ENCODE assay signal across 8 cellular contexts in the genomic region with DNA sequence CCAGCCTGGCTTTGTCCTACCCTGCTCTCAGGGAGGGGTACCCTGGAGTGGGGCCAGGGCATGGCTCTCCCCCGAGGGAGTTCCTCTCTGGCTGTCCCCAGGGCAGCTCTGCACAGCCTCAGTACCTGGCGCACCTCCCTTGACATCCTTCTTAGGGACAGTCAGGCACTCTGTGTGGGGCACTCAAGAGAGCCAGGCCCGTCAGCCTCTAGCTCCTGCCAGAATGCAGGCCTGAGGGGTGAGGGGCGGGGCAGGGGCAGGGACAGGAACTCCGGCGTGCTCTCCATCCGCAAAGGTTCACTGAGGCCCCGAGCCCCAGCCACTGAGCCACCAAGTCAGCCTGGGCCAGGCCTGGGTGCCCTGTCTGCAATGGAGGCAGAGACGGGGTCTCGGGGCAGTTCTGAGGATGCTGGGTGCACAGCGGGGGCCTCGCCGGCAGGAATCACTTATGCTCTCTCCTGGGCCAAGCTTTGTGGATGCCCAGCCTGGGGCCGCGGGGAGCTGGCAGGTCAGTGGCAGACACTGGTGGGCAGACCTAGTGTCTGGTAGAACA. TPM values are rescaled to one million over a fixed set of nuclear protein-coding genes. Genes with fewer than 3 reads are reported as not detected.
DNase-seq lines count a peak whose midpoint lies in the region; ATAC-seq and TF ChIP-seq lines count a peak whose summit lies in the region.

No MANE protein-coding gene starts in this region.

- H3K4me1 Mint-ChIP-seq in CD8-positive, alpha-beta T cell (ENCODE audit: low read depth) = peaks cover 23% of the 10 kb centered on the region
- H3K4me1 Mint-ChIP-seq in glutamatergic neuron (ENCODE audit: low read depth, unreplicated experiment) = peaks cover 16% of the 10 kb centered on the region

- H3K9me3 Mint-ChIP-seq in CD8-positive, alpha-beta T cell = peaks cover 2% of the 10 kb centered on the region
- H3K9me3 Mint-ChIP-seq in glutamatergic neuron (ENCODE audit: unreplicated experiment) = peaks cover 19% of the 10 kb centered on the region

- H3K36me3 ChIP-seq in CD8-positive, alpha-beta T cell (ENCODE audit: insufficient read depth, low read length) = no peaks in the 10 kb centered on the region

- DNase-seq in CD8-positive, alpha-beta T cell = no peak
- DNase-seq in glutamatergic neuron = no peak
- peak; percentile 40 for DNase-seq in stimulated activated naive CD8-positive, alpha-beta T cell treated with anti-CD3 and anti-CD28 coated beads, Interleukin-15, Interleukin-2, amounts not matched to agents 100 U/mL and 50 U/mL, for 24 hours
- DNase-seq in cortex of kidney (lab: John Stamatoyannopoulos, UW) = no peak
- DNase-seq in activated CD8-positive, alpha-beta memory T cell treated with anti-CD3 and anti-CD28 coated beads, Interleukin-2, amount 50 U/mL, for 48 hours = no peak

- H3K4me3 Mint-ChIP-seq in CD8-positive, alpha-beta T cell = peak overlapping the region; percentile 83
- H3K4me3 Mint-ChIP-seq in glutamatergic neuron (ENCODE audit: unreplicated experiment) = peak overlapping the region; percentile 87

- peak overlapping the region; percentile 72 for H3K27ac ChIP-seq in CD8-positive, alpha-beta T cell (ENCODE audit: low read depth, low read length)

- H3K27ac Mint-ChIP-seq in CD8-positive, alpha-beta T cell = peak overlapping the region; percentile 94
- H3K27ac Mint-ChIP-seq in glutamatergic neuron (ENCODE audit: unreplicated experiment) = peak overlapping the region; percentile 96

- H3K9me3 ChIP-seq in CD8-positive, alpha-beta T cell (ENCODE audit: low read length) = no peaks in the 10 kb centered on the region

- peaks cover 27% of the 10 kb centered on the region for H3K4me1 ChIP-seq in CD8-positive, alpha-beta T cell (ENCODE audit: insufficient read depth, low read length)

- peak; percentile 7 for ATAC-seq in CD8-positive, alpha-beta T cell
- ATAC-seq in GM21515 (IDR thresholded peaks at IDR 0.05; ENCODE audit: unreplicated experiment) (peak; percentile 3), HG03108 (IDR thresholded peaks at IDR 0.05; ENCODE audit: unreplicated experiment) (no peak)
- peak; percentile 29 for ATAC-seq in stimulated activated naive CD8-positive, alpha-beta T cell treated with anti-CD3 and anti-CD28 coated beads, Interleukin-15, Interleukin-2, amounts not matched to agents 100 U/mL and 50 U/mL, for 24 hours

- peaks cover 28% of the 10 kb centered on the region for H3K36me3 Mint-ChIP-seq in CD8-positive, alpha-beta T cell
- peaks cover 8% of the 10 kb centered on the region for H3K36me3 Mint-ChIP-seq in glutamatergic neuron (ENCODE audit: unreplicated experiment)

- intact Hi-C loops in CD8-positive, alpha-beta T cell (cut with DNase I, micrococcal nuclease) = loop anchor here in 1 of 2 experiments (1.0 kb wide), 2 partner anchors 10 to 25 kb away; a partner anchor contains a TSS

- TF ChIP-seq CTCF in CD8-positive, alpha-beta T cell (IDR thresholded peaks at IDR 0.05) = no peak
- no peak for TF ChIP-seq CTCF in glutamatergic neuron (IDR thresholded peaks at IDR 0.05; ENCODE audit: partially characterized antibody, unreplicated experiment)

- H3K27me3 ChIP-seq in CD8-positive, alpha-beta T cell (ENCODE audit: insufficient read depth, low read length) = no peaks in the 10 kb centered on the region

- H3K27me3 Mint-ChIP-seq in CD8-positive, alpha-beta T cell (ENCODE audit: low read depth) = no peaks in the 10 kb centered on the region
- peaks cover 13% of the 10 kb centered on the region for H3K27me3 Mint-ChIP-seq in glutamatergic neuron (ENCODE audit: unreplicated experiment)

- H3K4me3 ChIP-seq in CD8-positive, alpha-beta T cell (ENCODE audit: low read depth, low read length) = peak overlapping the region; percentile 43

- POLR2A ChIA-PET in CD8-positive, alpha-beta T cell (lab: Charles Lee) = interaction anchor here (0.8 to 1.9 kb wide), 3 partner anchors 10 to 96 kb away, joined by 3 to 9 read pairs (median 6); a partner anchor contains a TSS

- CTCF ChIA-PET in CD8-positive, alpha-beta T cell (lab: Charles Lee) = interaction anchor here (0.6 kb wide), 1 partner anchor 185 kb away, joined by 4 read pairs; no protein-coding TSS in a partner anchor

TF ChIP-seq in PFSK-1, 5 proteins besides CTCF, POLR2A, EP300 and RAD21:
- TF ChIP-seq FOXP2 (optimal IDR thresholded peaks at IDR 0.05; ENCODE audit: borderline replicate concordance, extremely low read depth, extremely low read length, insufficient read depth) = no peak
- 0 out of 2 replicates have a peak, but pooled peaks have one; percentile 12 for TF ChIP-seq POLR2AphosphoS5 (IDR thresholded peaks at IDR 0.05; ENCODE audit: low read depth, low read length)

RNA-seq across cellular contexts. Expression of a gene that starts 10.1 kb away (rescaled TPM):
- 10 to 100 TPM; 12.8 to 13.7 TPM for total RNA-seq in CD8-positive, alpha-beta T cell
- 71.3 TPM for polyA plus RNA-seq in PFSK-1 (2012; ENCODE audit: insufficient read length, low read depth)
- 178 TPM for total RNA-seq in glutamatergic neuron (ENCODE audit: unreplicated experiment)

Comparison
In these comparisons a context has a peak if more than half of its experiments do, and no peak if none do; other contexts are left out.
1. RNA of a gene that starts 10.1 kb away (total RNA-seq): 178 TPM in glutamatergic neuron (single experiment); 12.8 to 13.7 TPM in CD8-positive, alpha-beta T cell; every median in the first group is over 10 times any median in the second.